In the genomic region with DNA sequence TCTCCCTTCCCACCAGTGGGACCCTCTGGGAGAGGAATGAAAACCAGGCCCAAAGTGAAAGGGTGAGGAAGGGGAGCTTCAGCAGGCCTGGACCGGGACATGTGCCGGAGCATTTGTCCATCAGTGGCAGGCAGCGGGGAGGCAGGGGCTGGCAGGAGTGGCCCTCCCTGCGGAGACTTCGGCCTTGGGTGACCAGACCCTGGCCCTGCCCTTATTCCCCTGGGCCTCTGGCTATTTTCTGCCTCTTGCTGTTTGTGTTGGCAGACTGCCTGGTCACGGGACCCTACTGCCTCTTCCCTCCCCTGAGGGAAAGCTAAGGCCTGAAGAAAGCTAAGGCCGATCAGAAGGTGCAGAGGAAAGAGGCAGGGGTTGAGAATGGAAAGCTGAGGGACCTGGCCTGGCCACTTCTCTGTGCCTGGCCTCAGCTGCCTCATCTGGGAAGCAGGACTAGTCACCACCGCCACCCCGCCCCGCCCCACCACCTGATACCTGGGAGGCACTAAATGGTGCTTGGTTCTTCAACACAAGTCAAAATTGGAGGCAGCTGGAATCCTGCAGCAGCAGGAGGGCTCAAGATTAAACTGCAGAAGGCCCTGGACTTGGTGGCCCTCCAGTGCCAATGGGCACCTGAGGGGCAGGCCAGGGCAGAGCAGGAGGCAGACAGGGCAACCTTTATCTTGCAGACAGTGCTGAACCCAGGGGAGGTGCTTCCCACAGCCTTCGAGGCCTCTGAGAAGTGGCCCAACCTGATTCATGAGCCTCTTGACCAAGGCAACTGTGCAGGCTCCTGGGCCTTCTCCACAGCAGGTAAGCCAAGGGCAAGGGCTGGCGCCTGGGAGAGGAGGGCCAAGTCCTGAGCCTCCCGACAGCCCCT, we compare ENCODE assay signal across 1 cellular context.
A peak's percentile ranks its signal among the peaks of the same experiment; 100 is the strongest.
TF ChIP-seq lines count a peak whose summit lies in the region.

No MANE protein-coding gene starts in this region.

TF ChIP-seq in HepG2, 621 proteins besides CTCF, POLR2A, EP300 and RAD21 (continued from another document and continues in another):
- TF ChIP-seq, protein P1, sequence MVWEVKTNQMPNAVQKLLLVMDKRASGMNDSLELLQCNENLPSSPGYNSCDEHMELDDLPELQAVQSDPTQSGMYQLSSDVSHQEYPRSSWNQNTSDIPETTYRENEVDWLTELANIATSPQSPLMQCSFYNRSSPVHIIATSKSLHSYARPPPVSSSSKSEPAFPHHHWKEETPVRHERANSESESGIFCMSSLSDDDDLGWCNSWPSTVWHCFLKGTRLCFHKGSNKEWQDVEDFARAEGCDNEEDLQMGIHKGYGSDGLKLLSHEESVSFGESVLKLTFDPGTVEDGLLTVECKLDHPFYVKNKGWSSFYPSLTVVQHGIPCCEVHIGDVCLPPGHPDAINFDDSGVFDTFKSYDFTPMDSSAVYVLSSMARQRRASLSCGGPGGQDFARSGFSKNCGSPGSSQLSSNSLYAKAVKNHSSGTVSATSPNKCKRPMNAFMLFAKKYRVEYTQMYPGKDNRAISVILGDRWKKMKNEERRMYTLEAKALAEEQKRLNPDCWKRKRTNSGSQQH (CRISPR knock-in tag; IDR thresholded peaks at IDR 0.05; ENCODE audit: low read depth): no peak
- TF ChIP-seq GATAD2A (CRISPR knock-in tag; IDR thresholded peaks at IDR 0.05) (peak; percentile 68), MEF2D (CRISPR knock-in tag; IDR thresholded peaks at IDR 0.05) (peak; percentile 92), TBX2 (CRISPR knock-in tag; IDR thresholded peaks at IDR 0.05; ENCODE audit: borderline replicate concordance) (peak; percentile 39; the same call in 1 of the 2 replicates), SOX6 (IDR thresholded peaks at IDR 0.05) (no peak), SOX6 (CRISPR knock-in tag; IDR thresholded peaks at IDR 0.05) (peak; percentile 79), SP4 (CRISPR knock-in tag; IDR thresholded peaks at IDR 0.05) (no peak), U2AF1 (optimal IDR thresholded peaks at IDR 0.05; ENCODE audit: low read depth, low read length) (no peak), GABPA (IDR thresholded peaks at IDR 0.05; ENCODE audit: low read depth, low read length) (no peak), GABPA (CRISPR knock-in tag; IDR thresholded peaks at IDR 0.05; ENCODE audit: low read depth) (no peak), XRCC5 (optimal IDR thresholded peaks at IDR 0.05; ENCODE audit: low read length) (peak; percentile 32), MXI1 (IDR thresholded peaks at IDR 0.05; ENCODE audit: borderline replicate concordance, low read depth, low read length) (no peak), JUN (CRISPR knock-in tag; IDR thresholded peaks at IDR 0.05) (no peak), YEATS4 (CRISPR knock-in tag; IDR thresholded peaks at IDR 0.05; ENCODE audit: borderline replicate concordance) (no peak), PTBP1 (IDR thresholded peaks at IDR 0.05; ENCODE audit: low read depth, low read length, poor library complexity, severe bottlenecking) (no peak), ARHGAP35 (CRISPR knock-in tag; IDR thresholded peaks at IDR 0.05; ENCODE audit: borderline replicate concordance) (no peak), PHF21A (CRISPR knock-in tag; IDR thresholded peaks at IDR 0.05) (peak; percentile 75), MED8 (CRISPR knock-in tag; IDR thresholded peaks at IDR 0.05; ENCODE audit: insufficient replicate concordance) (no peak), ZNF530 (CRISPR knock-in tag; IDR thresholded peaks at IDR 0.05; ENCODE audit: low read depth) (peak; percentile 75; the same call in 1 of the 2 replicates), DPF2 (CRISPR knock-in tag; IDR thresholded peaks at IDR 0.05; ENCODE audit: borderline replicate concordance, low read depth) (no peak), RXRB (CRISPR knock-in tag; IDR thresholded peaks at IDR 0.05; ENCODE audit: borderline replicate concordance) (peak; percentile 65), NFYB (CRISPR knock-in tag; IDR thresholded peaks at IDR 0.05) (no peak), GTF2F1 (IDR thresholded peaks at IDR 0.05; ENCODE audit: low read length) (no peak), ZNF780A (CRISPR knock-in tag; IDR thresholded peaks at IDR 0.05) (no peak), RBM39 (IDR thresholded peaks at IDR 0.05; ENCODE audit: low read depth, low read length, poor library complexity, severe bottlenecking) (no peak), ZNF350 (CRISPR knock-in tag; IDR thresholded peaks at IDR 0.05; ENCODE audit: borderline replicate concordance, low read depth) (peak; percentile 37; the same call in 1 of the 2 replicates), ZNF143 (CRISPR knock-in tag; IDR thresholded peaks at IDR 0.05) (no peak), FOXA3 (CRISPR knock-in tag; IDR thresholded peaks at IDR 0.05) (peak; percentile 76), PPARG (CRISPR knock-in tag; conservative IDR thresholded peaks at IDR 0.05) (no peak), THYN1 (CRISPR knock-in tag; IDR thresholded peaks at IDR 0.05; ENCODE audit: borderline replicate concordance, low read depth) (no peak), ZNF816 (CRISPR knock-in tag; IDR thresholded peaks at IDR 0.05; ENCODE audit: borderline replicate concordance) (no peak), ZNF224 (CRISPR knock-in tag; IDR thresholded peaks at IDR 0.05) (no peak), PRPF4 (IDR thresholded peaks at IDR 0.05; ENCODE audit: low read depth, low read length, poor library complexity, severe bottlenecking) (no peak), MYC (CRISPR knock-in tag; IDR thresholded peaks at IDR 0.05; ENCODE audit: borderline replicate concordance) (no peak; the same call in 1 of the 2 replicates)
- TF ChIP-seq, protein P2, sequence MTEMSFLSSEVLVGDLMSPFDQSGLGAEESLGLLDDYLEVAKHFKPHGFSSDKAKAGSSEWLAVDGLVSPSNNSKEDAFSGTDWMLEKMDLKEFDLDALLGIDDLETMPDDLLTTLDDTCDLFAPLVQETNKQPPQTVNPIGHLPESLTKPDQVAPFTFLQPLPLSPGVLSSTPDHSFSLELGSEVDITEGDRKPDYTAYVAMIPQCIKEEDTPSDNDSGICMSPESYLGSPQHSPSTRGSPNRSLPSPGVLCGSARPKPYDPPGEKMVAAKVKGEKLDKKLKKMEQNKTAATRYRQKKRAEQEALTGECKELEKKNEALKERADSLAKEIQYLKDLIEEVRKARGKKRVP (CRISPR knock-in tag; IDR thresholded peaks at IDR 0.05): no peak
- TF ChIP-seq, protein P3, sequence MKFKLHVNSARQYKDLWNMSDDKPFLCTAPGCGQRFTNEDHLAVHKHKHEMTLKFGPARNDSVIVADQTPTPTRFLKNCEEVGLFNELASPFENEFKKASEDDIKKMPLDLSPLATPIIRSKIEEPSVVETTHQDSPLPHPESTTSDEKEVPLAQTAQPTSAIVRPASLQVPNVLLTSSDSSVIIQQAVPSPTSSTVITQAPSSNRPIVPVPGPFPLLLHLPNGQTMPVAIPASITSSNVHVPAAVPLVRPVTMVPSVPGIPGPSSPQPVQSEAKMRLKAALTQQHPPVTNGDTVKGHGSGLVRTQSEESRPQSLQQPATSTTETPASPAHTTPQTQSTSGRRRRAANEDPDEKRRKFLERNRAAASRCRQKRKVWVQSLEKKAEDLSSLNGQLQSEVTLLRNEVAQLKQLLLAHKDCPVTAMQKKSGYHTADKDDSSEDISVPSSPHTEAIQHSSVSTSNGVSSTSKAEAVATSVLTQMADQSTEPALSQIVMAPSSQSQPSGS (CRISPR knock-in tag; IDR thresholded peaks at IDR 0.05): peak; percentile 29; the same call in 1 of the 2 replicates
- TF ChIP-seq, protein P4, sequence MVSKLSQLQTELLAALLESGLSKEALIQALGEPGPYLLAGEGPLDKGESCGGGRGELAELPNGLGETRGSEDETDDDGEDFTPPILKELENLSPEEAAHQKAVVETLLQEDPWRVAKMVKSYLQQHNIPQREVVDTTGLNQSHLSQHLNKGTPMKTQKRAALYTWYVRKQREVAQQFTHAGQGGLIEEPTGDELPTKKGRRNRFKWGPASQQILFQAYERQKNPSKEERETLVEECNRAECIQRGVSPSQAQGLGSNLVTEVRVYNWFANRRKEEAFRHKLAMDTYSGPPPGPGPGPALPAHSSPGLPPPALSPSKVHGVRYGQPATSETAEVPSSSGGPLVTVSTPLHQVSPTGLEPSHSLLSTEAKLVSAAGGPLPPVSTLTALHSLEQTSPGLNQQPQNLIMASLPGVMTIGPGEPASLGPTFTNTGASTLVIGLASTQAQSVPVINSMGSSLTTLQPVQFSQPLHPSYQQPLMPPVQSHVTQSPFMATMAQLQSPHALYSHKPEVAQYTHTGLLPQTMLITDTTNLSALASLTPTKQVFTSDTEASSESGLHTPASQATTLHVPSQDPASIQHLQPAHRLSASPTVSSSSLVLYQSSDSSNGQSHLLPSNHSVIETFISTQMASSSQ (IDR thresholded peaks at IDR 0.05; ENCODE audit: low read depth): no peak
- TF ChIP-seq, protein P4 (CRISPR knock-in tag; IDR thresholded peaks at IDR 0.05; ENCODE audit: borderline replicate concordance): peak; percentile 35; the same call in 1 of the 2 replicates
- TF ChIP-seq, protein P5, sequence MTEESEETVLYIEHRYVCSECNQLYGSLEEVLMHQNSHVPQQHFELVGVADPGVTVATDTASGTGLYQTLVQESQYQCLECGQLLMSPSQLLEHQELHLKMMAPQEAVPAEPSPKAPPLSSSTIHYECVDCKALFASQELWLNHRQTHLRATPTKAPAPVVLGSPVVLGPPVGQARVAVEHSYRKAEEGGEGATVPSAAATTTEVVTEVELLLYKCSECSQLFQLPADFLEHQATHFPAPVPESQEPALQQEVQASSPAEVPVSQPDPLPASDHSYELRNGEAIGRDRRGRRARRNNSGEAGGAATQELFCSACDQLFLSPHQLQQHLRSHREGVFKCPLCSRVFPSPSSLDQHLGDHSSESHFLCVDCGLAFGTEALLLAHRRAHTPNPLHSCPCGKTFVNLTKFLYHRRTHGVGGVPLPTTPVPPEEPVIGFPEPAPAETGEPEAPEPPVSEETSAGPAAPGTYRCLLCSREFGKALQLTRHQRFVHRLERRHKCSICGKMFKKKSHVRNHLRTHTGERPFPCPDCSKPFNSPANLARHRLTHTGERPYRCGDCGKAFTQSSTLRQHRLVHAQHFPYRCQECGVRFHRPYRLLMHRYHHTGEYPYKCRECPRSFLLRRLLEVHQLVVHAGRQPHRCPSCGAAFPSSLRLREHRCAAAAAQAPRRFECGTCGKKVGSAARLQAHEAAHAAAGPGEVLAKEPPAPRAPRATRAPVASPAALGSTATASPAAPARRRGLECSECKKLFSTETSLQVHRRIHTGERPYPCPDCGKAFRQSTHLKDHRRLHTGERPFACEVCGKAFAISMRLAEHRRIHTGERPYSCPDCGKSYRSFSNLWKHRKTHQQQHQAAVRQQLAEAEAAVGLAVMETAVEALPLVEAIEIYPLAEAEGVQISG (CRISPR knock-in tag; IDR thresholded peaks at IDR 0.05): no peak
- TF ChIP-seq, protein P6, sequence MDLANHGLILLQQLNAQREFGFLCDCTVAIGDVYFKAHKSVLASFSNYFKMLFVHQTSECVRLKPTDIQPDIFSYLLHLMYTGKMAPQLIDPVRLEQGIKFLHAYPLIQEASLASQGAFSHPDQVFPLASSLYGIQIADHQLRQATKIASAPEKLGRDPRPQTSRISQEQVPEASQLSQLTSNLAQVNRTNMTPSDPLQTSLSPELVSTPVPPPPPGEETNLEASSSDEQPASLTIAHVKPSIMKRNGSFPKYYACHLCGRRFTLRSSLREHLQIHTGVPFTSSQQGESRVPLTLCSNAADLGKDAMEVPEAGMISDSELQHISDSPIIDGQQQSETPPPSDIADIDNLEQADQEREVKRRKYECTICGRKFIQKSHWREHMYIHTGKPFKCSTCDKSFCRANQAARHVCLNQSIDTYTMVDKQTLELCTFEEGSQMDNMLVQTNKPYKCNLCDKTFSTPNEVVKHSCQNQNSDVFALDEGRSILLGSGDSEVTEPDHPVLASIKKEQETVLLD (CRISPR knock-in tag; IDR thresholded peaks at IDR 0.05; ENCODE audit: low read depth): no peak
- TF ChIP-seq, protein P7, sequence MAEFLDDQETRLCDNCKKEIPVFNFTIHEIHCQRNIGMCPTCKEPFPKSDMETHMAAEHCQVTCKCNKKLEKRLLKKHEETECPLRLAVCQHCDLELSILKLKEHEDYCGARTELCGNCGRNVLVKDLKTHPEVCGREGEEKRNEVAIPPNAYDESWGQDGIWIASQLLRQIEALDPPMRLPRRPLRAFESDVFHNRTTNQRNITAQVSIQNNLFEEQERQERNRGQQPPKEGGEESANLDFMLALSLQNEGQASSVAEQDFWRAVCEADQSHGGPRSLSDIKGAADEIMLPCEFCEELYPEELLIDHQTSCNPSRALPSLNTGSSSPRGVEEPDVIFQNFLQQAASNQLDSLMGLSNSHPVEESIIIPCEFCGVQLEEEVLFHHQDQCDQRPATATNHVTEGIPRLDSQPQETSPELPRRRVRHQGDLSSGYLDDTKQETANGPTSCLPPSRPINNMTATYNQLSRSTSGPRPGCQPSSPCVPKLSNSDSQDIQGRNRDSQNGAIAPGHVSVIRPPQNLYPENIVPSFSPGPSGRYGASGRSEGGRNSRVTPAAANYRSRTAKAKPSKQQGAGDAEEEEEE (CRISPR knock-in tag; IDR thresholded peaks at IDR 0.05; ENCODE audit: borderline replicate concordance): no peak
- TF ChIP-seq, protein P8, sequence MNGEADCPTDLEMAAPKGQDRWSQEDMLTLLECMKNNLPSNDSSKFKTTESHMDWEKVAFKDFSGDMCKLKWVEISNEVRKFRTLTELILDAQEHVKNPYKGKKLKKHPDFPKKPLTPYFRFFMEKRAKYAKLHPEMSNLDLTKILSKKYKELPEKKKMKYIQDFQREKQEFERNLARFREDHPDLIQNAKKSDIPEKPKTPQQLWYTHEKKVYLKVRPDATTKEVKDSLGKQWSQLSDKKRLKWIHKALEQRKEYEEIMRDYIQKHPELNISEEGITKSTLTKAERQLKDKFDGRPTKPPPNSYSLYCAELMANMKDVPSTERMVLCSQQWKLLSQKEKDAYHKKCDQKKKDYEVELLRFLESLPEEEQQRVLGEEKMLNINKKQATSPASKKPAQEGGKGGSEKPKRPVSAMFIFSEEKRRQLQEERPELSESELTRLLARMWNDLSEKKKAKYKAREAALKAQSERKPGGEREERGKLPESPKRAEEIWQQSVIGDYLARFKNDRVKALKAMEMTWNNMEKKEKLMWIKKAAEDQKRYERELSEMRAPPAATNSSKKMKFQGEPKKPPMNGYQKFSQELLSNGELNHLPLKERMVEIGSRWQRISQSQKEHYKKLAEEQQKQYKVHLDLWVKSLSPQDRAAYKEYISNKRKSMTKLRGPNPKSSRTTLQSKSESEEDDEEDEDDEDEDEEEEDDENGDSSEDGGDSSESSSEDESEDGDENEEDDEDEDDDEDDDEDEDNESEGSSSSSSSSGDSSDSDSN (CRISPR knock-in tag; IDR thresholded peaks at IDR 0.05): peak; percentile 51
